ENCODE assay signal across 1 cellular context in genomic region chr17:64278614-64279013, GRCh38.
TF ChIP-seq lines count a peak whose summit lies in the region.

No MANE protein-coding gene starts in this region.

TF ChIP-seq in GM23338, 12 proteins besides CTCF, POLR2A, EP300 and RAD21 (continued from another document):
- TF ChIP-seq REST (IDR thresholded peaks at IDR 0.05; ENCODE audit: unreplicated experiment) (no peak), EZH2 (IDR thresholded peaks at IDR 0.05; ENCODE audit: low read depth, unreplicated experiment) (no peak)
TF ChIP-seq in GM23338: peak in this region for 0.
